ENCODE assay signal across 12 cellular contexts in genomic region chr22:30829901-30830550, GRCh38.
A peak's percentile ranks its signal among the peaks of the same experiment; 100 is the strongest.
DNase-seq lines count a peak whose midpoint lies in the region; ATAC-seq, FAIRE-seq and TF ChIP-seq lines count a peak whose summit lies in the region.
"Had no signal": no experiment of that assay in that cellular context is flagged by ENCODE, and none has a peak within 500 bp of the region (broad histone marks: within the 10 kb centered on the region; RNA-seq: fewer than 3 reads in every experiment).

No MANE protein-coding gene starts in this region.

- peak overlapping the region; percentile 99 for H3K27ac ChIP-seq in mammary epithelial cell (ENCODE audit: insufficient read depth, low read depth, low read length)
- H3K27ac ChIP-seq in left lung, result no peak overlapping the region
- H3K27ac ChIP-seq in gastroesophageal sphincter, result no peak overlapping the region

- H3K9me3 ChIP-seq in mammary epithelial cell (replicated peaks; ENCODE audit: insufficient read depth, low read length) (no peaks in the 10 kb centered on the region), left lung (no peaks in the 10 kb centered on the region), gastroesophageal sphincter (no peaks in the 10 kb centered on the region)

- BruUV-seq in mammary epithelial cell (replicated peaks; lab: Mats Ljungman, UMichigan), result no TSS peak

- intact Hi-C loops in mammary epithelial cell (cut with micrococcal nuclease), result loop anchor here (1.0 to 5.0 kb wide), 5 partner anchors 11 to 66 kb away; no protein-coding TSS in a partner anchor
- intact Hi-C loops in left lung (cut with DNase I), result no loop called here
- intact Hi-C loops in activated CD4-positive, alpha-beta memory T cell treated with anti-CD3 and anti-CD28 coated beads for 36 hours (cut with micrococcal nuclease), result no loop called here

- no peaks in the 10 kb centered on the region for H3K79me2 ChIP-seq in mammary epithelial cell (ENCODE audit: insufficient read depth, low read length)

- no peak overlapping the region for H3K4me3 Mint-ChIP-seq in activated CD4-positive, alpha-beta memory T cell treated with anti-CD3 and anti-CD28 coated beads for 36 hours
- H3K4me3 Mint-ChIP-seq: T-cell had no signal

- no peaks in the 10 kb centered on the region for H3K36me3 ChIP-seq in mammary epithelial cell (ENCODE audit: insufficient read depth, low read length)
- no peaks in the 10 kb centered on the region for H3K36me3 ChIP-seq in left lung
- H3K36me3 ChIP-seq in gastroesophageal sphincter, result no peaks in the 10 kb centered on the region

- peak overlapping the region; percentile 64 for H3K9ac ChIP-seq in mammary epithelial cell (ENCODE audit: insufficient read depth, low read length)

- no peak overlapping the region for H2AFZ ChIP-seq in mammary epithelial cell (ENCODE audit: low read depth, low read length)

- H3K4me1 ChIP-seq in mammary epithelial cell (ENCODE audit: insufficient read depth, low read length) (peaks cover 27% of the 10 kb centered on the region), left lung (no peaks in the 10 kb centered on the region), gastroesophageal sphincter (no peaks in the 10 kb centered on the region)

- in situ Hi-C loops in mammary epithelial cell (cut with MboI; ENCODE audit: low sequenced_read_pairs in 2 of 2), result no loop called here

- peaks cover 3% of the 10 kb centered on the region for H3K4me1 Mint-ChIP-seq in activated CD4-positive, alpha-beta memory T cell treated with anti-CD3 and anti-CD28 coated beads for 36 hours (ENCODE audit: low read depth)
- H3K4me1 Mint-ChIP-seq: T-cell had no signal

- H3K27me3 Mint-ChIP-seq in activated CD4-positive, alpha-beta memory T cell treated with anti-CD3 and anti-CD28 coated beads for 36 hours, result peaks cover 8% of the 10 kb centered on the region

- H3K27ac Mint-ChIP-seq in activated CD4-positive, alpha-beta memory T cell treated with anti-CD3 and anti-CD28 coated beads for 36 hours, result no peak overlapping the region
- H3K27ac Mint-ChIP-seq: T-cell had no signal

- no peaks in the 10 kb centered on the region for H3K36me3 Mint-ChIP-seq in activated CD4-positive, alpha-beta memory T cell treated with anti-CD3 and anti-CD28 coated beads for 36 hours
- H3K36me3 Mint-ChIP-seq: T-cell had no signal

- TF ChIP-seq CTCF in mammary epithelial cell (conservative IDR thresholded peaks at IDR 0.05 in 1 of 2, IDR thresholded peaks at IDR 0.05 in 1 of 2; ENCODE audit: extremely low read depth in 1 of 2, insufficient read depth in 1 of 2, low read depth in 1 of 2, low read length in 2 of 2), result peak in 1 of 2 donors; percentile 12
- no peak for TF ChIP-seq CTCF in left lung (IDR thresholded peaks at IDR 0.05)
- no peak for TF ChIP-seq CTCF in gastroesophageal sphincter (IDR thresholded peaks at IDR 0.05)

- no peak for TF ChIP-seq POLR2A in gastroesophageal sphincter (IDR thresholded peaks at IDR 0.05)

- WGBS in mammary epithelial cell (ENCODE audit: low coverage, missing lambda C conversion rate), result 24% methylated on average over 11 of the region's 12 CpGs
- 63 to 64% methylated on average over 3 of the region's 12 CpGs for WGBS in gastroesophageal sphincter (ENCODE audit: low coverage in 1 of 2), 2 donors

- peak; percentile 90 for DNase-seq in AG08395 (ENCODE audit: low spot score)
- DNase-seq in HTR-8/SVneo (ENCODE audit: insufficient read length, low spot score), result peak; percentile 67
- peak; percentile 99 for DNase-seq in mammary epithelial cell
- DNase-seq in left lung, result no peak
- DNase-seq in cortex of kidney (lab: John Stamatoyannopoulos, UW), result no peak
- DNase-seq in activated CD4-positive, alpha-beta memory T cell treated with anti-CD3 and anti-CD28 coated beads for 36 hours, result no peak
- DNase-seq in NCI-H2196 (lab: John Stamatoyannopoulos, UW; ENCODE audit: unreplicated experiment), result no peak
- DNase-seq: kidney, NCI-H2171 treated with DMSO at 0.1 percent for 48 hours, posterior cingulate gyrus, T-cell had no signal

- H3K4me3 ChIP-seq in mammary epithelial cell (replicated peaks in 1 of 3; ENCODE audit: insufficient read depth in 1 of 3, low read depth in 2 of 3, low read length in 3 of 3), result no peak overlapping the region
- no peak overlapping the region for H3K4me3 ChIP-seq in left lung
- no peak overlapping the region for H3K4me3 ChIP-seq in gastroesophageal sphincter

- POLR2A ChIA-PET in activated CD4-positive, alpha-beta memory T cell treated with anti-CD3 and anti-CD28 coated beads for 36 hours (lab: Charles Lee), result no interaction called here

- ATAC-seq in left lung, result peak; percentile 24
- ATAC-seq in gastroesophageal sphincter, result no peak
- ATAC-seq: T-cell had no signal

- no peak for TF ChIP-seq EP300 in gastroesophageal sphincter (IDR thresholded peaks at IDR 0.05)

- no peaks in the 10 kb centered on the region for H4K20me1 ChIP-seq in mammary epithelial cell (ENCODE audit: insufficient read depth, low read length)

- peak overlapping the region; percentile 59 for H3K4me2 ChIP-seq in mammary epithelial cell (ENCODE audit: insufficient read depth, low read depth, low read length)

- H3K27me3 ChIP-seq in mammary epithelial cell (ENCODE audit: insufficient read depth, low read length) (no peaks in the 10 kb centered on the region), left lung (peaks cover 0 to 8% of the 10 kb centered on the region in 2 donors), gastroesophageal sphincter (peaks cover 19% of the 10 kb centered on the region)

- H3K9me3 Mint-ChIP-seq in activated CD4-positive, alpha-beta memory T cell treated with anti-CD3 and anti-CD28 coated beads for 36 hours, result no peaks in the 10 kb centered on the region
- H3K9me3 Mint-ChIP-seq: T-cell had no signal

- no peak for FAIRE-seq in HTR-8/SVneo (lab: Jason Lieb, UNC)
- FAIRE-seq: kidney had no signal

- dilution Hi-C loops in mammary epithelial cell (cut with HindIII; ENCODE audit: low sequenced_read_pairs), result loop anchor here (5.0 kb wide), 2 partner anchors 68 to 102 kb away; no protein-coding TSS in a partner anchor

- CTCF ChIA-PET in mammary epithelial cell (lab: Charles Lee; ENCODE audit: low non-redundant PET), result interaction anchor here (0.7 kb wide), 1 partner anchor 277 kb away, joined by 4 read pairs; the partner anchor contains the start of gene SELENOM
- CTCF ChIA-PET in activated CD4-positive, alpha-beta memory T cell treated with anti-CD3 and anti-CD28 coated beads for 36 hours (lab: Charles Lee), result no interaction called here

Comparison
In these comparisons a context has a peak if more than half of its experiments do, and no peak if none do; other contexts are left out.
1. DNase-seq: peak in AG08395 (single experiment), HTR-8/SVneo (single experiment) and mammary epithelial cell (single experiment); none in left lung (0 of 2), cortex of kidney (single experiment), activated CD4-positive, alpha-beta memory T cell treated with anti-CD3 and anti-CD28 coated beads for 36 hours (single experiment) and NCI-H2196 (single experiment).